In genomic region chr1:121016182-121017028, GRCh38 we compare ENCODE assay signal across 8 cellular contexts.
DNase-seq lines count a peak whose midpoint lies in the region; ATAC-seq and TF ChIP-seq lines count a peak whose summit lies in the region.
"Not testable (repeated sequence)": the region's sequence is repeated elsewhere in the genome, so short reads cannot be mapped to it uniquely, and the experiment has no call there.

No MANE protein-coding gene starts in this region.

- not testable (repeated sequence) for TF ChIP-seq CTCF in NB4 (IDR thresholded peaks at IDR 0.05; ENCODE audit: low read depth, low read length); fibroblast of lung (conservative IDR thresholded peaks at IDR 0.05 in 1 of 2, IDR thresholded peaks at IDR 0.05 in 1 of 2; ENCODE audit: low read depth in 1 of 2, low read length in 2 of 2)

- ATAC-seq in activated T-helper 17 cell treated with anti-CD3 and anti-CD28 coated beads, Interleukin-2, amount 50 U/mL, for 72 hours (replicated peaks): peak; percentile 93
- peak; percentile 96 for ATAC-seq in stimulated activated naive CD8-positive, alpha-beta T cell treated with anti-CD3 and anti-CD28 coated beads, Interleukin-15, Interleukin-2, amounts not matched to agents 100 U/mL and 50 U/mL, for 24 hours

- not testable (repeated sequence) for H3K9ac ChIP-seq in fibroblast of lung (ENCODE audit: insufficient read depth, low read length)

- H3K27ac Mint-ChIP-seq in activated T-helper 17 cell treated with anti-CD3 and anti-CD28 coated beads, Interleukin-2, amount 50 U/mL, for 72 hours: peak overlapping the region; percentile 96

- in situ Hi-C loops in HAP-1 (cut with MboI; ENCODE audit: low sequenced_read_pairs); SK-MEL-5 (cut with HindIII; ENCODE audit: low pct_unique_long_range_greater_than_20kb, low sequenced_read_pairs): not testable (repeated sequence)

- H3K4me2 ChIP-seq in fibroblast of lung (ENCODE audit: extremely low read depth, insufficient read depth, low read length): not testable (repeated sequence)

- H3K27me3 ChIP-seq in HAP-1 (ENCODE audit: low read depth); fibroblast of lung (ENCODE audit: control insufficient read depth, insufficient read depth, low read length): not testable (repeated sequence)

- not testable (repeated sequence) for TF ChIP-seq POLR2A in NB4 (IDR thresholded peaks at IDR 0.05; ENCODE audit: extremely low read depth, insufficient read length)

- DNase-seq in DMS114 treated with DMSO at 0.1 percent for 48 hours (lab: John Stamatoyannopoulos, UW; ENCODE audit: unreplicated experiment) (peak; percentile 51), HAP-1 (ENCODE audit: low spot score in 2 of 2) (peak; percentile 76 to 84), NB4 (ENCODE audit: low read depth) (peak; percentile 66), SK-MEL-5 (ENCODE audit: low read depth, low spot score) (peak; percentile 87), fibroblast of lung (ENCODE audit: low read depth in 2 of 2) (peak; percentile 70 to 76), midbrain (lab: John Stamatoyannopoulos, UW) (peak; percentile 40)
- DNase-seq in stimulated activated naive CD8-positive, alpha-beta T cell treated with anti-CD3 and anti-CD28 coated beads, Interleukin-15, Interleukin-2, amounts not matched to agents 100 U/mL and 50 U/mL, for 24 hours: peak; percentile 56

- not testable (repeated sequence) for H3K4me1 ChIP-seq in HAP-1; fibroblast of lung (ENCODE audit: control insufficient read depth, extremely low read depth, insufficient read depth, low read length)

- not testable (repeated sequence) for H3K4me1 Mint-ChIP-seq in activated T-helper 17 cell treated with anti-CD3 and anti-CD28 coated beads, Interleukin-2, amount 50 U/mL, for 72 hours

- not testable (repeated sequence) for H3K27ac ChIP-seq in fibroblast of lung (ENCODE audit: insufficient read depth, low read length)

- peaks cover 12% of the 10 kb centered on the region for H3K36me3 Mint-ChIP-seq in activated T-helper 17 cell treated with anti-CD3 and anti-CD28 coated beads, Interleukin-2, amount 50 U/mL, for 72 hours (ENCODE audit: low read depth)

- H3K9me3 ChIP-seq in HAP-1; fibroblast of lung (ENCODE audit: control insufficient read depth, insufficient read depth, low read depth, low read length): not testable (repeated sequence)

- not testable (repeated sequence) for H3K27me3 Mint-ChIP-seq in activated T-helper 17 cell treated with anti-CD3 and anti-CD28 coated beads, Interleukin-2, amount 50 U/mL, for 72 hours

- H3K4me3 Mint-ChIP-seq in activated T-helper 17 cell treated with anti-CD3 and anti-CD28 coated beads, Interleukin-2, amount 50 U/mL, for 72 hours: peak overlapping the region; percentile 64

- H3K79me2 ChIP-seq in fibroblast of lung (ENCODE audit: control insufficient read depth, insufficient read depth, low read length): not testable (repeated sequence)

- H4K20me1 ChIP-seq in fibroblast of lung (ENCODE audit: control insufficient read depth, extremely low read depth, insufficient read depth, low read length): not testable (repeated sequence)

- H3K9me3 Mint-ChIP-seq in activated T-helper 17 cell treated with anti-CD3 and anti-CD28 coated beads, Interleukin-2, amount 50 U/mL, for 72 hours: not testable (repeated sequence)

- H3K4me3 ChIP-seq in HAP-1: peak overlapping the region; percentile 7; the same call in 1 of the 2 replicates
- not testable (repeated sequence) for H3K4me3 ChIP-seq in NB4 (ENCODE audit: low read depth, low read length); fibroblast of lung (replicated peaks in 1 of 4; ENCODE audit: control extremely low read depth in 1 of 4, insufficient read depth in 1 of 4, low read depth in 3 of 4, low read length in 4 of 4)

- H2AFZ ChIP-seq in fibroblast of lung (ENCODE audit: low read length): not testable (repeated sequence)

- not testable (repeated sequence) for H3K36me3 ChIP-seq in HAP-1 (replicated peaks); fibroblast of lung (ENCODE audit: control insufficient read depth, insufficient read depth, low read length)
